In the genomic region with DNA sequence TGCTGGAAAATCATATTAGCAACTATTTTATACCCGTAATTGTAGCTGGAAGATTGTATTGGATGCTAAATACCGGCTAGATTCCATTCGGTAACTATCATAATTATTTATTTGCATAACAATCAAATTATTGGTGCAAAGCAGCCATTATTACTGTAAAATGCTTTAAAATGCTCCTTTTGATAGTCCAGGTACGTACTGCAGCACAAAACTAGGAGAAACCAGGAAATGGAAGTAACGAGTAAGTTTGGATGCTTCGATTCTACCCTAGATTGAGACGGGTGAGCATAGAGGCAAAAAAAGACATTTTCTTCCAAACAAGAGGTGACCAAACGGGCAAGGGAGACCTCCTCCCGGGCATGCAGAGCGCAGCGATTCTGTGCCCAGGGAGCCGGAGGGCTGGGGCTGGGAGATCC, we compare ENCODE assay signal across 8 cellular contexts. TPM values are rescaled to one million over a fixed set of nuclear protein-coding genes. Genes with fewer than 3 reads are reported as not detected.
DNase-seq lines count a peak whose midpoint lies in the region; ATAC-seq and TF ChIP-seq lines count a peak whose summit lies in the region.

No MANE protein-coding gene starts in this region.

- H3K36me3 Mint-ChIP-seq in osteocyte (ENCODE audit: unreplicated experiment), result peaks cover 1% of the 10 kb centered on the region

- POLR2A ChIA-PET in AG04449 (lab: Yijun Ruan, JAX), result interaction anchor here (1.2 kb wide), 1 partner anchor 177 kb away, joined by 4 read pairs; the partner anchor contains the start of gene KIZ

- TF ChIP-seq CTCF in AG04449 (IDR thresholded peaks at IDR 0.05; ENCODE audit: insufficient read depth, low read length, missing control alignments) (no peak), Peyer's patch (IDR thresholded peaks at IDR 0.05) (no peak), fibroblast of lung (conservative IDR thresholded peaks at IDR 0.05 in 1 of 2, IDR thresholded peaks at IDR 0.05 in 1 of 2; ENCODE audit: low read depth in 1 of 2, low read length in 2 of 2) (no peak), osteocyte (IDR thresholded peaks at IDR 0.05) (no peak), GM10266 (IDR thresholded peaks at IDR 0.05; ENCODE audit: control insufficient read depth, insufficient read depth, low read depth, missing control alignments) (no peak)

- H4K20me1 ChIP-seq in fibroblast of lung (ENCODE audit: control insufficient read depth, extremely low read depth, insufficient read depth, low read length), result no peaks in the 10 kb centered on the region

- peak overlapping the region; percentile 99 for H3K9ac ChIP-seq in fibroblast of lung (ENCODE audit: insufficient read depth, low read length)

- TF ChIP-seq POLR2A in Peyer's patch (IDR thresholded peaks at IDR 0.05), result no peak

- no peaks in the 10 kb centered on the region for H3K9me3 Mint-ChIP-seq in osteocyte (ENCODE audit: unreplicated experiment)

- H3K9me3 ChIP-seq in Peyer's patch (no peaks in the 10 kb centered on the region), fibroblast of lung (ENCODE audit: control insufficient read depth, insufficient read depth, low read depth, low read length) (no peaks in the 10 kb centered on the region)

- H3K4me1 Mint-ChIP-seq in osteocyte (ENCODE audit: unreplicated experiment), result peaks cover 17% of the 10 kb centered on the region

- ATAC-seq in GM21528 (IDR thresholded peaks at IDR 0.05; ENCODE audit: low FRiP score, unreplicated experiment) (peak; percentile 19), GM18858 (IDR thresholded peaks at IDR 0.05; ENCODE audit: unreplicated experiment) (no peak)

- H2AFZ ChIP-seq in fibroblast of lung (ENCODE audit: low read length), result peak overlapping the region; percentile 77

- H3K36me3 ChIP-seq in Peyer's patch (no peaks in the 10 kb centered on the region), fibroblast of lung (ENCODE audit: control insufficient read depth, insufficient read depth, low read length) (no peaks in the 10 kb centered on the region)

- H3K79me2 ChIP-seq in fibroblast of lung (ENCODE audit: control insufficient read depth, insufficient read depth, low read length), result peaks cover 23% of the 10 kb centered on the region

- H3K27me3 ChIP-seq in Peyer's patch (no peaks in the 10 kb centered on the region), fibroblast of lung (ENCODE audit: control insufficient read depth, insufficient read depth, low read length) (no peaks in the 10 kb centered on the region)

- peaks cover 24% of the 10 kb centered on the region for H3K27me3 Mint-ChIP-seq in osteocyte (ENCODE audit: unreplicated experiment)

- H3K4me3 ChIP-seq in AG04449 (ENCODE audit: low read depth, low read length) (peak overlapping the region; percentile 76), Peyer's patch (peak overlapping the region; percentile 70 to 93 (median 88)), fibroblast of lung (replicated peaks in 1 of 4; ENCODE audit: control extremely low read depth in 1 of 4, insufficient read depth in 1 of 4, low read depth in 3 of 4, low read length in 4 of 4) (peak overlapping the region; percentile 55 to 99 (median 78))

- H3K4me3 Mint-ChIP-seq in osteocyte (ENCODE audit: unreplicated experiment), result peak overlapping the region; percentile 97

- H3K27ac ChIP-seq in Peyer's patch (peak overlapping the region; percentile 92 to 95 (median 92)), fibroblast of lung (ENCODE audit: insufficient read depth, low read length) (peak overlapping the region; percentile 99)

- no peak for DNase-seq in AG04449 (ENCODE audit: low read depth, low spot score)
- no peak for DNase-seq in Peyer's patch
- no peak for DNase-seq in fibroblast of lung (ENCODE audit: low read depth in 2 of 2)
- no peak for DNase-seq in osteocyte (ENCODE audit: extremely low spot score, unreplicated experiment)
- no peak for DNase-seq in GM10266 (ENCODE audit: extremely low spot score)
- DNase-seq in SKM-1 (lab: John Stamatoyannopoulos, UW; ENCODE audit: unreplicated experiment), result no peak

- H3K4me2 ChIP-seq in fibroblast of lung (ENCODE audit: extremely low read depth, insufficient read depth, low read length), result peak overlapping the region; percentile 88

- H3K4me1 ChIP-seq in Peyer's patch (peaks cover 0 to 15% (median 0%) of the 10 kb centered on the region in 4 donors), fibroblast of lung (ENCODE audit: control insufficient read depth, extremely low read depth, insufficient read depth, low read length) (no peaks in the 10 kb centered on the region)

- H3K27ac Mint-ChIP-seq in osteocyte (ENCODE audit: unreplicated experiment), result peak overlapping the region; percentile 99

- CTCF ChIA-PET in AG04449 (lab: Yijun Ruan, JAX), result interaction anchor here (0.9 to 1.5 kb wide), 2 partner anchors 68 to 142 kb away, joined by 3 to 4 read pairs; no protein-coding TSS in a partner anchor

RNA-seq across cellular contexts. Expression of gene XRN2, which starts 0.5 kb away (rescaled TPM):
- total RNA-seq in Peyer's patch, result 10 to 100 TPM; 27.3 to 71.0 (median 29.9) TPM
- 91.7 and 99.3 TPM in 2 replicates for total RNA-seq in fibroblast of lung
- polyA plus RNA-seq in fibroblast of lung, result 99.6 and 103 TPM in 2 replicates
- polyA plus RNA-seq in fibroblast of lung (2012), result 61.7 and 65.6 TPM in 2 replicates
- 22.2 and 29.2 TPM in 2 replicates for polyA minus RNA-seq in fibroblast of lung (ENCODE audit: low replicate concordance)
- 66.7 and 67.0 TPM in 2 replicates for total RNA-seq in osteocyte
